25 cellular contexts compared by ENCODE assay signal in genomic region chr7:38273286-38273995, GRCh38.
DNase-seq lines count a peak whose midpoint lies in the region; ATAC-seq and TF ChIP-seq lines count a peak whose summit lies in the region.
"Had no signal": no experiment of that assay in that cellular context is flagged by ENCODE, and none has a peak within 500 bp of the region (broad histone marks: within the 10 kb centered on the region; RNA-seq: fewer than 3 reads in every experiment).

Gene TARP, minus strand, starts transcription at chr7:38273636.

- TF ChIP-seq POLR2A in prostate gland (IDR thresholded peaks at IDR 0.05) (no peak), suprapubic skin (IDR thresholded peaks at IDR 0.05) (no peak)

- H3K27me3 ChIP-seq in prostate gland (replicated peaks; ENCODE audit: insufficient read depth) (no peaks in the 10 kb centered on the region), suprapubic skin (no peaks in the 10 kb centered on the region), mammary epithelial cell (ENCODE audit: insufficient read depth, low read length) (no peaks in the 10 kb centered on the region)
- H3K27me3 ChIP-seq: adrenal gland; BLaER1 treated with 17β-estradiol and CSF1 and Interleukin-3, amounts not matched to agents 10 nM and 100 nM; brain microvascular endothelial cell; right lobe of liver; uterus had no signal

- no peaks in the 10 kb centered on the region for H3K36me3 ChIP-seq in prostate gland
- no peaks in the 10 kb centered on the region for H3K36me3 ChIP-seq in suprapubic skin
- H3K36me3 ChIP-seq in mammary epithelial cell (ENCODE audit: insufficient read depth, low read length): no peaks in the 10 kb centered on the region
- H3K36me3 ChIP-seq: adrenal gland; BLaER1 treated with 17β-estradiol and CSF1 and Interleukin-3, amounts not matched to agents 10 nM and 100 nM; brain microvascular endothelial cell; right lobe of liver; SJSA1; uterus had no signal

- ATAC-seq in activated T-cell treated with anti-CD3 and anti-CD28 coated beads, Interleukin-2, amount 50 U/mL, for 72 hours (replicated peaks in 1 of 2): no peak
- ATAC-seq in effector memory CD8-positive, alpha-beta T cell (replicated peaks): no peak
- ATAC-seq: Panc1, right lobe of liver, WTC11 had no signal

- DNase-seq in activated T-cell treated with anti-CD3 and anti-CD28 coated beads, Interleukin-2, amount 50 U/mL, for 24 hours: no peak
- no peak for DNase-seq in activated T-cell treated with anti-CD3 and anti-CD28 coated beads, Interleukin-2, amount 50 U/mL, for 72 hours
- DNase-seq in OCI-M1 (lab: John Stamatoyannopoulos, UW): peak; percentile 9
- DNase-seq in effector memory CD8-positive, alpha-beta T cell: no peak
- DNase-seq in prostate gland (ENCODE audit: low spot score): no peak
- no peak for DNase-seq in suprapubic skin (ENCODE audit: low spot score in 2 of 2)
- no peak for DNase-seq in mammary epithelial cell
- DNase-seq in hepatic stellate cell (ENCODE audit: low spot score): no peak
- DNase-seq: activated CD8-positive, alpha-beta memory T cell treated with anti-CD3 and anti-CD28 coated beads for 24 hours; adrenal gland; brain microvascular endothelial cell; endodermal cell; GOT3; kidney; NCI-H1417; NCI-H2107; NK-92 treated with Interleukin-12 subunit alpha and Interleukin-12 subunit beta, amount 100 ng/mL, for 24 hours; right lobe of liver; uterus had no signal

- no peak for TF ChIP-seq CTCF in prostate gland (IDR thresholded peaks at IDR 0.05)
- TF ChIP-seq CTCF in suprapubic skin (IDR thresholded peaks at IDR 0.05): no peak
- TF ChIP-seq CTCF in mammary epithelial cell (conservative IDR thresholded peaks at IDR 0.05 in 1 of 2, IDR thresholded peaks at IDR 0.05 in 1 of 2; ENCODE audit: extremely low read depth in 1 of 2, insufficient read depth in 1 of 2, low read depth in 1 of 2, low read length in 2 of 2): no peak

- no peak within 1 kb of the TSS for H3K4me3 ChIP-seq in prostate gland
- no peak within 1 kb of the TSS for H3K4me3 ChIP-seq in suprapubic skin
- no peak within 1 kb of the TSS for H3K4me3 ChIP-seq in mammary epithelial cell (replicated peaks in 1 of 3; ENCODE audit: insufficient read depth in 1 of 3, low read depth in 2 of 3, low read length in 3 of 3)
- H3K4me3 ChIP-seq: adrenal gland, lung, right lobe of liver, SJSA1, uterus had no signal

- H3K36me3 Mint-ChIP-seq in activated T-cell treated with anti-CD3 and anti-CD28 coated beads, Interleukin-2, amount 50 U/mL, for 24 hours (ENCODE audit: low read depth): no peaks in the 10 kb centered on the region
- H3K36me3 Mint-ChIP-seq in activated T-cell treated with anti-CD3 and anti-CD28 coated beads, Interleukin-2, amount 50 U/mL, for 72 hours (ENCODE audit: insufficient read depth in 2 of 2): no peaks in the 10 kb centered on the region
- H3K36me3 Mint-ChIP-seq in effector memory CD8-positive, alpha-beta T cell (ENCODE audit: insufficient read depth): peaks cover 44% of the 10 kb centered on the region
- H3K36me3 Mint-ChIP-seq: WTC11 had no signal

- no peak within 1 kb of the TSS for H3K27ac Mint-ChIP-seq in activated T-cell treated with anti-CD3 and anti-CD28 coated beads, Interleukin-2, amount 50 U/mL, for 24 hours
- H3K27ac Mint-ChIP-seq in activated T-cell treated with anti-CD3 and anti-CD28 coated beads, Interleukin-2, amount 50 U/mL, for 72 hours: no peak within 1 kb of the TSS
- H3K27ac Mint-ChIP-seq in effector memory CD8-positive, alpha-beta T cell: peak within 1 kb of the TSS; percentile 20 to 73
- H3K27ac Mint-ChIP-seq: endodermal cell, WTC11 had no signal

- in situ Hi-C loops in mammary epithelial cell (cut with MboI; ENCODE audit: low sequenced_read_pairs in 2 of 2): no loop called here

- no peaks in the 10 kb centered on the region for H4K20me1 ChIP-seq in mammary epithelial cell (ENCODE audit: insufficient read depth, low read length)
- H4K20me1 ChIP-seq: BLaER1 treated with 17β-estradiol and CSF1 and Interleukin-3, amounts not matched to agents 10 nM and 100 nM had no signal

- H3K9me3 ChIP-seq in prostate gland (no peaks in the 10 kb centered on the region), suprapubic skin (no peaks in the 10 kb centered on the region), mammary epithelial cell (replicated peaks; ENCODE audit: insufficient read depth, low read length) (no peaks in the 10 kb centered on the region)
- H3K9me3 ChIP-seq: adrenal gland; BLaER1 treated with 17β-estradiol and CSF1 and Interleukin-3, amounts not matched to agents 10 nM and 100 nM; right lobe of liver; SJSA1; uterus had no signal

- CTCF ChIA-PET in mammary epithelial cell (lab: Charles Lee; ENCODE audit: low non-redundant PET): no interaction called here

- H3K79me2 ChIP-seq in mammary epithelial cell (ENCODE audit: insufficient read depth, low read length): no peaks in the 10 kb centered on the region
- H3K79me2 ChIP-seq: parathyroid adenoma had no signal

- H3K27me3 Mint-ChIP-seq in activated T-cell treated with anti-CD3 and anti-CD28 coated beads, Interleukin-2, amount 50 U/mL, for 24 hours: no peaks in the 10 kb centered on the region
- no peaks in the 10 kb centered on the region for H3K27me3 Mint-ChIP-seq in activated T-cell treated with anti-CD3 and anti-CD28 coated beads, Interleukin-2, amount 50 U/mL, for 72 hours (ENCODE audit: low read depth)
- H3K27me3 Mint-ChIP-seq in effector memory CD8-positive, alpha-beta T cell: no peaks in the 10 kb centered on the region

- no peak for TF ChIP-seq EP300 in suprapubic skin (IDR thresholded peaks at IDR 0.05)

- no peak within 1 kb of the TSS for H3K4me2 ChIP-seq in mammary epithelial cell (ENCODE audit: insufficient read depth, low read depth, low read length)

- BruUV-seq in mammary epithelial cell (replicated peaks; lab: Mats Ljungman, UMichigan): no TSS peak

- H3K9ac ChIP-seq in mammary epithelial cell (ENCODE audit: insufficient read depth, low read length): no peak within 1 kb of the TSS
- H3K9ac ChIP-seq: BLaER1 treated with 17β-estradiol and CSF1 and Interleukin-3, amounts not matched to agents 10 nM and 100 nM; parathyroid adenoma had no signal

- H3K4me1 Mint-ChIP-seq in activated T-cell treated with anti-CD3 and anti-CD28 coated beads, Interleukin-2, amount 50 U/mL, for 24 hours (ENCODE audit: low read depth): no peaks in the 10 kb centered on the region
- H3K4me1 Mint-ChIP-seq in activated T-cell treated with anti-CD3 and anti-CD28 coated beads, Interleukin-2, amount 50 U/mL, for 72 hours (ENCODE audit: low read depth): no peaks in the 10 kb centered on the region
- H3K4me1 Mint-ChIP-seq in effector memory CD8-positive, alpha-beta T cell (ENCODE audit: low read depth in 2 of 2): peaks cover 0 to 1% of the 10 kb centered on the region in 2 donors

- intact Hi-C loops in prostate gland (cut with DNase I) (no loop called here), mammary epithelial cell (cut with micrococcal nuclease) (no loop called here)

- no peaks in the 10 kb centered on the region for H3K9me3 Mint-ChIP-seq in activated T-cell treated with anti-CD3 and anti-CD28 coated beads, Interleukin-2, amount 50 U/mL, for 24 hours
- no peaks in the 10 kb centered on the region for H3K9me3 Mint-ChIP-seq in activated T-cell treated with anti-CD3 and anti-CD28 coated beads, Interleukin-2, amount 50 U/mL, for 72 hours
- H3K9me3 Mint-ChIP-seq in effector memory CD8-positive, alpha-beta T cell: no peaks in the 10 kb centered on the region
- H3K9me3 Mint-ChIP-seq: endodermal cell, WTC11 had no signal

- WGBS in prostate gland: 61% methylated on average over 2 of the region's 2 CpGs
- whole genome bisulfite sequencing in suprapubic skin: 79% methylated on average over 2 of the region's 2 CpGs
- WGBS in mammary epithelial cell (ENCODE audit: low coverage, missing lambda C conversion rate): 40% methylated on average over 2 of the region's 2 CpGs

- H2AFZ ChIP-seq in mammary epithelial cell (ENCODE audit: low read depth, low read length): no peak within 1 kb of the TSS
- H2AFZ ChIP-seq: parathyroid adenoma had no signal

- dilution Hi-C loops in mammary epithelial cell (cut with HindIII; ENCODE audit: low sequenced_read_pairs): no loop called here

- H3K4me1 ChIP-seq in prostate gland (replicated peaks): no peaks in the 10 kb centered on the region
- H3K4me1 ChIP-seq in suprapubic skin: no peaks in the 10 kb centered on the region
- H3K4me1 ChIP-seq in mammary epithelial cell (ENCODE audit: insufficient read depth, low read length): no peaks in the 10 kb centered on the region
- H3K4me1 ChIP-seq: adrenal gland, parathyroid adenoma, right lobe of liver, SJSA1, uterus had no signal

- peak within 1 kb of the TSS; percentile 14 to 16 for H3K27ac ChIP-seq in prostate gland
- H3K27ac ChIP-seq in suprapubic skin: no peak within 1 kb of the TSS
- H3K27ac ChIP-seq in mammary epithelial cell (ENCODE audit: insufficient read depth, low read depth, low read length): no peak within 1 kb of the TSS
- H3K27ac ChIP-seq: adrenal gland; BLaER1 treated with 17β-estradiol and CSF1 and Interleukin-3, amounts not matched to agents 10 nM and 100 nM; brain microvascular endothelial cell; parathyroid adenoma; right lobe of liver; SJSA1; uterus had no signal

- H3K4me3 Mint-ChIP-seq in activated T-cell treated with anti-CD3 and anti-CD28 coated beads, Interleukin-2, amount 50 U/mL, for 24 hours: peak within 1 kb of the TSS; percentile 48
- H3K4me3 Mint-ChIP-seq in activated T-cell treated with anti-CD3 and anti-CD28 coated beads, Interleukin-2, amount 50 U/mL, for 72 hours: peak within 1 kb of the TSS in 1 of 2 donors; percentile 32
- H3K4me3 Mint-ChIP-seq in effector memory CD8-positive, alpha-beta T cell: peak within 1 kb of the TSS; percentile 71 to 73
- H3K4me3 Mint-ChIP-seq: endodermal cell, WTC11 had no signal

Comparison
In these comparisons a context has a peak if more than half of its experiments do, and no peak if none do; other contexts are left out.
1. H3K27ac Mint-ChIP-seq: peak in effector memory CD8-positive, alpha-beta T cell (2 of 2); none in activated T-cell treated with anti-CD3 and anti-CD28 coated beads, Interleukin-2, amount 50 U/mL, for 24 hours (single experiment) and activated T-cell treated with anti-CD3 and anti-CD28 coated beads, Interleukin-2, amount 50 U/mL, for 72 hours (single experiment).
2. H3K27ac ChIP-seq: peak in prostate gland (2 of 2); none in suprapubic skin (single experiment) and mammary epithelial cell (single experiment).